12 cellular contexts compared by ENCODE assay signal in genomic region chr3:30660656-30661055, GRCh38. TPM values are rescaled to one million over a fixed set of nuclear protein-coding genes. Genes with fewer than 3 reads are reported as not detected.
DNase-seq lines count a peak whose midpoint lies in the region; ATAC-seq and TF ChIP-seq lines count a peak whose summit lies in the region.
"Had no signal": no experiment of that assay in that cellular context is flagged by ENCODE, and none has a peak within 500 bp of the region (broad histone marks: within the 10 kb centered on the region; RNA-seq: fewer than 3 reads in every experiment).

No MANE protein-coding gene starts in this region.

- no peak for ATAC-seq in CD8-positive, alpha-beta T cell
- no peak for ATAC-seq in naive B cell (ENCODE audit: low read depth in 2 of 2)
- ATAC-seq: pancreas had no signal

- H3K4me3 Mint-ChIP-seq in CD8-positive, alpha-beta T cell, result peak overlapping the region; percentile 61
- peak overlapping the region; percentile 66 for H3K4me3 Mint-ChIP-seq in activated T-helper 1 cell treated with anti-CD3 and anti-CD28 coated beads, Interleukin-12 subunit alpha, Interleukin-12 subunit beta, Interleukin-2, Interleukin-4 antibody, amounts not matched to agents 30 ng/mL and 10 ng/mL and 1 ng/mL, durations not matched to agents 14 hours and 24 hours and 36 hours
- H3K4me3 Mint-ChIP-seq in naive B cell (peak overlapping the region in 3 of 8 donors; percentile 2 to 70 (median 54)), nephron progenitor cell (no peak overlapping the region)

- no peaks in the 10 kb centered on the region for H3K9me3 ChIP-seq in CD8-positive, alpha-beta T cell (ENCODE audit: low read length)
- H3K9me3 ChIP-seq in WERI-Rb-1 (ENCODE audit: severe bottlenecking), result no peaks in the 10 kb centered on the region
- H3K9me3 ChIP-seq: pancreas had no signal

- CTCF ChIA-PET in CD8-positive, alpha-beta T cell (lab: Charles Lee), result interaction anchor here (1.0 kb wide), 1 partner anchor 311 kb away, joined by 3 read pairs; no protein-coding TSS in a partner anchor

- no peaks in the 10 kb centered on the region for H3K27me3 Mint-ChIP-seq in CD8-positive, alpha-beta T cell (ENCODE audit: low read depth)
- no peaks in the 10 kb centered on the region for H3K27me3 Mint-ChIP-seq in activated T-helper 1 cell treated with anti-CD3 and anti-CD28 coated beads, Interleukin-12 subunit alpha, Interleukin-12 subunit beta, Interleukin-2, Interleukin-4 antibody, amounts not matched to agents 30 ng/mL and 10 ng/mL and 1 ng/mL, durations not matched to agents 14 hours and 24 hours and 36 hours (ENCODE audit: insufficient read depth)
- no peaks in the 10 kb centered on the region for H3K27me3 Mint-ChIP-seq in naive B cell
- no peaks in the 10 kb centered on the region for H3K27me3 Mint-ChIP-seq in nephron progenitor cell (ENCODE audit: low read depth, poor library complexity)

- H3K4me3 ChIP-seq in ACC112 (ENCODE audit: low read depth, low read length) (peak overlapping the region; percentile 33; the same call in 1 of the 2 replicates), WERI-Rb-1 (ENCODE audit: low read depth, low read length) (no peak overlapping the region)
- H3K4me3 ChIP-seq in CD8-positive, alpha-beta T cell (ENCODE audit: low read depth, low read length), result no peak overlapping the region
- H3K4me3 ChIP-seq: pancreas had no signal

- H2AFZ ChIP-seq in ACC112 (ENCODE audit: low read length, unreplicated experiment), result no peak overlapping the region

- TF ChIP-seq CTCF in CD8-positive, alpha-beta T cell (IDR thresholded peaks at IDR 0.05), result no peak
- TF ChIP-seq CTCF in nephron progenitor cell (IDR thresholded peaks at IDR 0.05), result no peak
- TF ChIP-seq CTCF in WERI-Rb-1 (IDR thresholded peaks at IDR 0.05; ENCODE audit: low read depth, low read length), result no peak

- intact Hi-C loops in CD8-positive, alpha-beta T cell (cut with DNase I, micrococcal nuclease), result no loop called here
- intact Hi-C loops in activated T-helper 1 cell treated with anti-CD3 and anti-CD28 coated beads, Interleukin-12 subunit alpha, Interleukin-12 subunit beta, Interleukin-2, Interleukin-4 antibody, amounts not matched to agents 30 ng/mL and 10 ng/mL and 1 ng/mL, durations not matched to agents 14 hours and 24 hours and 36 hours (cut with micrococcal nuclease), result no loop called here

- H3K27ac ChIP-seq in ACC112 (ENCODE audit: low read depth, low read length), result peak overlapping the region; percentile 91
- peak overlapping the region; percentile 5 for H3K27ac ChIP-seq in CD8-positive, alpha-beta T cell (ENCODE audit: low read depth, low read length)
- H3K27ac ChIP-seq in WERI-Rb-1, result no peak overlapping the region

- H3K27me3 ChIP-seq in ACC112 (ENCODE audit: insufficient read depth, low read length) (no peaks in the 10 kb centered on the region), WERI-Rb-1 (ENCODE audit: insufficient read depth, low read depth, severe bottlenecking) (no peaks in the 10 kb centered on the region)
- no peaks in the 10 kb centered on the region for H3K27me3 ChIP-seq in CD8-positive, alpha-beta T cell (ENCODE audit: insufficient read depth, low read length)
- H3K27me3 ChIP-seq: pancreas had no signal

- H3K36me3 ChIP-seq in ACC112 (ENCODE audit: insufficient read depth, low read length), result peaks cover 56% of the 10 kb centered on the region
- peaks cover 35% of the 10 kb centered on the region for H3K36me3 ChIP-seq in CD8-positive, alpha-beta T cell (ENCODE audit: insufficient read depth, low read length)
- no peaks in the 10 kb centered on the region for H3K36me3 ChIP-seq in WERI-Rb-1

- no peak for DNase-seq in CD8-positive, alpha-beta T cell
- DNase-seq in activated T-helper 1 cell treated with anti-CD3 and anti-CD28 coated beads, Interleukin-12 subunit alpha, Interleukin-12 subunit beta, Interleukin-2, Interleukin-4 antibody, amounts not matched to agents 30 ng/mL and 10 ng/mL and 1 ng/mL, durations not matched to agents 14 hours and 24 hours and 36 hours (ENCODE audit: low spot score), result no peak
- DNase-seq in naive B cell (no peak), NCI-H510A (lab: John Stamatoyannopoulos, UW) (no peak), GM19240 (ENCODE audit: insufficient read length, low spot score) (no peak), nephron progenitor cell (no peak), WERI-Rb-1 (no peak)
- DNase-seq: NCI-H446 treated with DMSO at 0.1 percent for 48 hours; pancreas; SHP77; stimulated activated CD4-positive, alpha-beta T cell treated with anti-CD3 and anti-CD28 coated beads, Interleukin-1b, Interleukin-23, amount 100 ng/mL, for 48 hours had no signal

- H3K36me3 Mint-ChIP-seq in CD8-positive, alpha-beta T cell, result peaks cover 70% of the 10 kb centered on the region
- peaks cover 70% of the 10 kb centered on the region for H3K36me3 Mint-ChIP-seq in activated T-helper 1 cell treated with anti-CD3 and anti-CD28 coated beads, Interleukin-12 subunit alpha, Interleukin-12 subunit beta, Interleukin-2, Interleukin-4 antibody, amounts not matched to agents 30 ng/mL and 10 ng/mL and 1 ng/mL, durations not matched to agents 14 hours and 24 hours and 36 hours (ENCODE audit: low read depth)
- H3K36me3 Mint-ChIP-seq in naive B cell, result peaks cover 35 to 46% of the 10 kb centered on the region in 2 donors
- H3K36me3 Mint-ChIP-seq in nephron progenitor cell (ENCODE audit: low read depth), result peaks cover 17% of the 10 kb centered on the region

- peak overlapping the region; percentile 93 for H3K27ac Mint-ChIP-seq in CD8-positive, alpha-beta T cell
- peak overlapping the region; percentile 79 for H3K27ac Mint-ChIP-seq in activated T-helper 1 cell treated with anti-CD3 and anti-CD28 coated beads, Interleukin-12 subunit alpha, Interleukin-12 subunit beta, Interleukin-2, Interleukin-4 antibody, amounts not matched to agents 30 ng/mL and 10 ng/mL and 1 ng/mL, durations not matched to agents 14 hours and 24 hours and 36 hours
- H3K27ac Mint-ChIP-seq in naive B cell, result peak overlapping the region in 5 of 6 donors; percentile 84 to 95 (median 92)
- H3K27ac Mint-ChIP-seq in nephron progenitor cell, result no peak overlapping the region

- H3K4me1 Mint-ChIP-seq in CD8-positive, alpha-beta T cell (ENCODE audit: low read depth), result peaks cover 98% of the 10 kb centered on the region
- H3K4me1 Mint-ChIP-seq in activated T-helper 1 cell treated with anti-CD3 and anti-CD28 coated beads, Interleukin-12 subunit alpha, Interleukin-12 subunit beta, Interleukin-2, Interleukin-4 antibody, amounts not matched to agents 30 ng/mL and 10 ng/mL and 1 ng/mL, durations not matched to agents 14 hours and 24 hours and 36 hours (ENCODE audit: low read depth), result peaks cover 96% of the 10 kb centered on the region
- H3K4me1 Mint-ChIP-seq in naive B cell (peaks cover 76 to 94% (median 88%) of the 10 kb centered on the region in 3 donors), nephron progenitor cell (peaks cover 46% of the 10 kb centered on the region)

- H3K4me1 ChIP-seq in ACC112 (ENCODE audit: control insufficient read depth, insufficient read depth, low read length, unreplicated experiment), result peaks cover 97% of the 10 kb centered on the region
- H3K4me1 ChIP-seq in CD8-positive, alpha-beta T cell (ENCODE audit: insufficient read depth, low read length), result peaks cover 99% of the 10 kb centered on the region

- H3K79me2 ChIP-seq in ACC112 (ENCODE audit: control insufficient read depth, insufficient read depth, low read length, unreplicated experiment), result peaks cover 62% of the 10 kb centered on the region

- POLR2A ChIA-PET in CD8-positive, alpha-beta T cell (lab: Charles Lee), result interaction anchor here (0.7 to 3.9 kb wide), 5 partner anchors 17 to 53 kb away, joined by 3 to 27 read pairs (median 4); no protein-coding TSS in a partner anchor

- no peaks in the 10 kb centered on the region for H3K9me3 Mint-ChIP-seq in CD8-positive, alpha-beta T cell
- no peaks in the 10 kb centered on the region for H3K9me3 Mint-ChIP-seq in activated T-helper 1 cell treated with anti-CD3 and anti-CD28 coated beads, Interleukin-12 subunit alpha, Interleukin-12 subunit beta, Interleukin-2, Interleukin-4 antibody, amounts not matched to agents 30 ng/mL and 10 ng/mL and 1 ng/mL, durations not matched to agents 14 hours and 24 hours and 36 hours
- H3K9me3 Mint-ChIP-seq in naive B cell, result no peaks in the 10 kb centered on the region
- H3K9me3 Mint-ChIP-seq in nephron progenitor cell, result no peaks in the 10 kb centered on the region

RNA-seq across cellular contexts. Expression of gene TGFBR2, which starts 54.3 kb away (rescaled TPM):
- total RNA-seq in CD8-positive, alpha-beta T cell, result 100 to 1,000 TPM; 191 to 197 TPM
- 58.2 and 59.6 TPM in 2 replicates for total RNA-seq in activated T-helper 1 cell treated with anti-CD3 and anti-CD28 coated beads, Interleukin-12 subunit alpha, Interleukin-12 subunit beta, Interleukin-2, Interleukin-4 antibody, amounts not matched to agents 30 ng/mL and 10 ng/mL and 1 ng/mL, durations not matched to agents 14 hours and 24 hours and 36 hours
- polyA plus RNA-seq in naive B cell (ENCODE audit: low read depth in 6 of 6), result 100 to 1,000 TPM in 5 of 6 donors, 10 to 100 TPM in 1; 99.4 to 169 (median 116) TPM
